27 cellular contexts compared by ENCODE assay signal in the genomic region with DNA sequence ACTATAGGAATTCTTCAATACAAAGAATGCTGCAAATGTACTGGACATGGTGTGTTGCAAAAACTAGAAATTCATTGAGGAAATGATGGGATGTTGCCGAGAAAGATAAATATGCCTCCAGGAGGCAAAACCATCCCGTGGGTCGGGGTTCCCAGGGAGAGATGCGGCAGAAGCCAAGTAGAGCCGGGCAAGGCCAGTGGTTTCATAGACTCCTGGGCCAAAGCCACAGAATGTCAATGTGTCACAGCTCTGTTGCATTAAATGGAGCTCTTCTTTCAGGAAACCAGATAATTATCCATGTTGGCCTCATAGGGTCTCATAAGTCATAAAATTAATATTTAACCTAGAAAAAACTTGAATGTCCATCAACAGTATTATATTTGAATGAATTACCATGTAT.
"Had no signal": no experiment of that assay in that cellular context is flagged by ENCODE, and none has a peak within 500 bp of the region (broad histone marks: within the 10 kb centered on the region; RNA-seq: fewer than 3 reads in every experiment).

No MANE protein-coding gene starts in this region.

- H3K4me3 Mint-ChIP-seq: natural killer cell; nephron progenitor cell; neural crest cell; stimulated activated effector memory CD8-positive, alpha-beta T cell treated with anti-CD3 and anti-CD28 coated beads, Interleukin-12 subunit alpha, Interleukin-12 subunit beta, amount 100 ng/mL, for 72 hours; stimulated activated naive B cell treated with anti-CD40 and anti-IgM and Interleukin-4, amounts not matched to agents 10 μg/mL and 1 μg/mL and 100 μg/mL, for 72 hours; stimulated activated naive CD8-positive, alpha-beta T cell treated with anti-CD3 and anti-CD28 coated beads, Interleukin-15, Interleukin-2, amounts not matched to agents 100 ng/mL and 50 ng/mL, for 24 hours had no signal

- H3K27me3 Mint-ChIP-seq: stimulated activated naive B cell treated with anti-CD40 and anti-IgM and Interleukin-4, amounts not matched to agents 10 μg/mL and 1 μg/mL and 100 μg/mL, for 72 hours; stimulated activated naive CD8-positive, alpha-beta T cell treated with anti-CD3 and anti-CD28 coated beads, Interleukin-15, Interleukin-2, amounts not matched to agents 100 ng/mL and 50 ng/mL, for 24 hours had no signal

- ATAC-seq: natural killer cell; pancreas; psoas muscle; right cardiac atrium; right lobe of liver; stimulated activated effector memory CD8-positive, alpha-beta T cell treated with anti-CD3 and anti-CD28 coated beads, Interleukin-12 subunit alpha, Interleukin-12 subunit beta, amount 100 ng/mL, for 72 hours; stimulated activated naive B cell treated with anti-CD40 and anti-IgM and Interleukin-4, amounts not matched to agents 10 μg/mL and 1 μg/mL and 100 μg/mL, for 72 hours had no signal

- FAIRE-seq: pancreas, small intestine, urothelium cell line had no signal

- H3K4me1 ChIP-seq: pancreas, psoas muscle, right lobe of liver, sigmoid colon, stomach, thyroid gland, tibial nerve, upper lobe of left lung, vagina had no signal

- DNase-seq: natural killer cell; nephron progenitor cell; nucleus accumbens; pancreas; psoas muscle; right cardiac atrium; right lobe of liver; sigmoid colon; small intestine; stimulated activated CD4-positive, alpha-beta T cell treated with anti-CD3 and anti-CD28 coated beads, Interleukin-15, amount 100 ng/mL, for 24 hours; stimulated activated CD4-positive, alpha-beta T cell treated with anti-CD3 and anti-CD28 coated beads, Interleukin-2, amount 100 ng/mL, for 24 hours; stimulated activated CD4-positive, alpha-beta T cell treated with anti-CD3 and anti-CD28 coated beads, Interleukin-2, amount 100 ng/mL, for 48 hours; stimulated activated CD4-positive, alpha-beta T cell treated with anti-CD3 and anti-CD28 coated beads, Interleukin-4, amount 100 ng/mL, for 24 hours; stimulated activated naive B cell treated with anti-CD40 and anti-IgM and Interleukin-4, amounts not matched to agents 10 μg/mL and 1 μg/mL and 100 μg/mL, for 72 hours; stimulated activated naive CD4-positive, alpha-beta T cell treated with Interleukin-2 at 50 U/mL for 16 hours; stomach; thyroid gland; trophoblast cell; upper lobe of left lung had no signal

- H3K27ac Mint-ChIP-seq: natural killer cell; nephron progenitor cell; stimulated activated effector memory CD8-positive, alpha-beta T cell treated with anti-CD3 and anti-CD28 coated beads, Interleukin-12 subunit alpha, Interleukin-12 subunit beta, amount 100 ng/mL, for 72 hours; stimulated activated naive B cell treated with anti-CD40 and anti-IgM and Interleukin-4, amounts not matched to agents 10 μg/mL and 1 μg/mL and 100 μg/mL, for 72 hours; stimulated activated naive CD8-positive, alpha-beta T cell treated with anti-CD3 and anti-CD28 coated beads, Interleukin-15, Interleukin-2, amounts not matched to agents 100 ng/mL and 50 ng/mL, for 24 hours had no signal

- H3K27me3 ChIP-seq: neutrophil, pancreas, right lobe of liver, sigmoid colon, stomach, thyroid gland, tibial nerve, upper lobe of left lung, vagina had no signal

- H3K4me3 ChIP-seq: pancreas, psoas muscle, right lobe of liver, sigmoid colon, stomach, thoracic aorta, thyroid gland, tibial nerve, upper lobe of left lung, vagina had no signal

- H3K36me3 ChIP-seq: neutrophil, pancreas, right lobe of liver, sigmoid colon, stomach, thoracic aorta, thyroid gland, tibial nerve, upper lobe of left lung, vagina had no signal

- H3K4me1 Mint-ChIP-seq: natural killer cell; nephron progenitor cell; neural crest cell; stimulated activated effector memory CD8-positive, alpha-beta T cell treated with anti-CD3 and anti-CD28 coated beads, Interleukin-12 subunit alpha, Interleukin-12 subunit beta, amount 100 ng/mL, for 72 hours; stimulated activated naive B cell treated with anti-CD40 and anti-IgM and Interleukin-4, amounts not matched to agents 10 μg/mL and 1 μg/mL and 100 μg/mL, for 72 hours had no signal

- H3K27ac ChIP-seq: neutrophil, pancreas, psoas muscle, right lobe of liver, sigmoid colon, stomach, thoracic aorta, thyroid gland, tibial nerve, upper lobe of left lung, vagina had no signal

- H3K9me3 Mint-ChIP-seq: nephron progenitor cell, neural crest cell had no signal

- H3K9me3 ChIP-seq: neutrophil, pancreas, psoas muscle, right lobe of liver, thoracic aorta, thyroid gland, tibial nerve, upper lobe of left lung, vagina had no signal

- H3K36me3 Mint-ChIP-seq: stimulated activated effector memory CD8-positive, alpha-beta T cell treated with anti-CD3 and anti-CD28 coated beads, Interleukin-12 subunit alpha, Interleukin-12 subunit beta, amount 100 ng/mL, for 72 hours; stimulated activated naive B cell treated with anti-CD40 and anti-IgM and Interleukin-4, amounts not matched to agents 10 μg/mL and 1 μg/mL and 100 μg/mL, for 72 hours had no signal
